25 cellular contexts compared by ENCODE assay signal in genomic region chr15:43922021-43922420, GRCh38.
A peak's percentile ranks its signal among the peaks of the same experiment; 100 is the strongest.
DNase-seq lines count a peak whose midpoint lies in the region; ATAC-seq and TF ChIP-seq lines count a peak whose summit lies in the region.
"Had no signal": no experiment of that assay in that cellular context is flagged by ENCODE, and none has a peak within 500 bp of the region (broad histone marks: within the 10 kb centered on the region; RNA-seq: fewer than 3 reads in every experiment).

No MANE protein-coding gene starts in this region.

- peak; percentile 19 for DNase-seq in Daoy (ENCODE audit: low read depth)
- DNase-seq in M059J (ENCODE audit: low read depth), result peak; percentile 65
- DNase-seq in brain microvascular endothelial cell, result peak; percentile 20
- DNase-seq in foreskin keratinocyte, result peak; percentile 57 to 68
- DNase-seq in NCI-H2107 treated with DMSO at 0.1 percent for 48 hours (lab: John Stamatoyannopoulos, UW; ENCODE audit: unreplicated experiment), result no peak
- no peak for DNase-seq in NCI-H2081 treated with DMSO at 0.1 percent for 48 hours (lab: John Stamatoyannopoulos, UW)
- no peak for DNase-seq in RKO (ENCODE audit: low spot score)
- DNase-seq in NCI-H1436 (lab: John Stamatoyannopoulos, UW), result no peak
- DNase-seq: activated effector memory CD4-positive, alpha-beta T cell treated with anti-CD3 and anti-CD28 coated beads, Interleukin-2, amount 50 U/mL, for 16 hours; activated naive CD8-positive, alpha-beta T cell treated with anti-CD3 and anti-CD28 coated beads, Interleukin-2, amount 50 U/mL, for 24 hours; colonic mucosa; DMS79; endodermal cell; hippocampal formation; immature natural killer cell; left ventricle myocardium superior; natural killer cell; NCI-H1105; NCI-H2029 treated with DMSO at 0.1 percent for 48 hours; NCI-H446; small intestine; T-cell had no signal

- H3K27me3 ChIP-seq in brain microvascular endothelial cell (replicated peaks), result no peaks in the 10 kb centered on the region
- H3K27me3 ChIP-seq in foreskin keratinocyte, result no peaks in the 10 kb centered on the region
- H3K27me3 ChIP-seq: colonic mucosa had no signal

- H3K4me3 ChIP-seq in brain microvascular endothelial cell (ENCODE audit: low read depth, low read length), result no peak overlapping the region
- H3K4me3 ChIP-seq: A549, colonic mucosa, HAP-1 had no signal

- peaks cover 4% of the 10 kb centered on the region for H3K4me1 ChIP-seq in foreskin keratinocyte
- H3K4me1 ChIP-seq: A549, colonic mucosa had no signal

- in situ Hi-C loops in brain microvascular endothelial cell (cut with HindIII; ENCODE audit: low pct_ligation_motif_present, low sequenced_read_pairs), result loop anchor here (25.0 kb wide), 1 partner anchor 290 kb away; no protein-coding TSS in a partner anchor

- no peaks in the 10 kb centered on the region for H3K36me3 ChIP-seq in brain microvascular endothelial cell (replicated peaks)
- H3K36me3 ChIP-seq: colonic mucosa, HAP-1 had no signal

- no peak for TF ChIP-seq CTCF in brain microvascular endothelial cell (IDR thresholded peaks at IDR 0.05; ENCODE audit: low read depth, low read length, missing control alignments)
- no peak for TF ChIP-seq CTCF in foreskin keratinocyte (conservative IDR thresholded peaks at IDR 0.05)

- H3K27ac ChIP-seq in brain microvascular endothelial cell (no peak overlapping the region), foreskin keratinocyte (no peak overlapping the region)
- H3K27ac ChIP-seq: A549, colonic mucosa had no signal

- ATAC-seq in foreskin keratinocyte, result no peak
- ATAC-seq: A549; activated naive CD8-positive, alpha-beta T cell treated with anti-CD3 and anti-CD28 coated beads, Interleukin-2, amount 50 U/mL, for 24 hours; HepG2; left ventricle myocardium superior; natural killer cell; T-cell had no signal

Comparison
In these comparisons a context has a peak if more than half of its experiments do, and no peak if none do; other contexts are left out.
1. DNase-seq: peak in Daoy (single experiment), M059J (single experiment), brain microvascular endothelial cell (single experiment) and foreskin keratinocyte (2 of 2); none in NCI-H2107 treated with DMSO at 0.1 percent for 48 hours (single experiment), NCI-H2081 treated with DMSO at 0.1 percent for 48 hours (single experiment), RKO (single experiment) and NCI-H1436 (single experiment).